In genomic region chr2:126370208-126370607, GRCh38 we compare ENCODE assay signal across 17 cellular contexts.
DNase-seq lines count a peak whose midpoint lies in the region; ATAC-seq and TF ChIP-seq lines count a peak whose summit lies in the region.
"Had no signal": no experiment of that assay in that cellular context is flagged by ENCODE, and none has a peak within 500 bp of the region (broad histone marks: within the 10 kb centered on the region; RNA-seq: fewer than 3 reads in every experiment).

No MANE protein-coding gene starts in this region.

- H3K79me2 ChIP-seq in Karpas-422 (ENCODE audit: low read length), result no peaks in the 10 kb centered on the region

- peaks cover 0 to 18% (median 3%) of the 10 kb centered on the region in 12 donors for H3K4me1 ChIP-seq in heart left ventricle
- peaks cover 14% of the 10 kb centered on the region for H3K4me1 ChIP-seq in left ventricle myocardium inferior
- H3K4me1 ChIP-seq in Karpas-422 (ENCODE audit: low read length), result no peaks in the 10 kb centered on the region

- H3K27ac ChIP-seq in heart left ventricle (peak overlapping the region in 1 of 12 donors; percentile 18), left ventricle myocardium inferior (replicated peaks) (no peak overlapping the region), Karpas-422 (ENCODE audit: low read length) (no peak overlapping the region)
- H3K27ac ChIP-seq: KMS-11 had no signal

- H3K9ac ChIP-seq in Karpas-422 (ENCODE audit: low read length), result no peak overlapping the region
- H3K9ac ChIP-seq: KMS-11 had no signal

- intact Hi-C loops in heart left ventricle (cut with DNase I), result no loop called here
- intact Hi-C loops in left ventricle myocardium inferior (cut with micrococcal nuclease), result no loop called here

- H3K4me3 ChIP-seq in heart left ventricle (no peak overlapping the region), left ventricle myocardium inferior (no peak overlapping the region), fibroblast of the aortic adventitia (ENCODE audit: low read depth, low read length) (no peak overlapping the region), Karpas-422 (ENCODE audit: low read length) (no peak overlapping the region)
- H3K4me3 ChIP-seq: MG63 had no signal

- TF ChIP-seq POLR2A in heart left ventricle (IDR thresholded peaks at IDR 0.05), result no peak

- WGBS in heart left ventricle, 4 donors, result 57 to 75% (median 65%) methylated on average over 1 of the region's 1 CpG

- peak in 3 of 4 donors; percentile 43 to 57 (median 47) for ATAC-seq in heart left ventricle

- no peaks in the 10 kb centered on the region for H3K27me3 ChIP-seq in heart left ventricle
- no peaks in the 10 kb centered on the region for H3K27me3 ChIP-seq in left ventricle myocardium inferior (ENCODE audit: low read depth)
- no peaks in the 10 kb centered on the region for H3K27me3 ChIP-seq in Karpas-422 (ENCODE audit: low read length)
- H3K27me3 ChIP-seq: MG63 had no signal

- H2AFZ ChIP-seq in Karpas-422 (ENCODE audit: low read length), result no peak overlapping the region

- H3K9me3 ChIP-seq in heart left ventricle (no peaks in the 10 kb centered on the region), left ventricle myocardium inferior (replicated peaks) (no peaks in the 10 kb centered on the region), Karpas-422 (ENCODE audit: low read length) (no peaks in the 10 kb centered on the region)
- H3K9me3 ChIP-seq: MG63 had no signal

- DNase-seq in heart left ventricle (no peak), left ventricle myocardium inferior (no peak), fibroblast of the aortic adventitia (ENCODE audit: low read depth) (peak; percentile 55), midbrain (lab: John Stamatoyannopoulos, UW) (peak; percentile 4), NCI-H446 treated with DMSO at 0.1 percent for 48 hours (lab: John Stamatoyannopoulos, UW) (no peak), NCI-H187 treated with DMSO at 0.1 percent for 48 hours (lab: John Stamatoyannopoulos, UW) (no peak), Karpas-422 (no peak), KG1 (lab: John Stamatoyannopoulos, UW) (no peak)
- DNase-seq: C1 segment of cervical spinal cord, DMS153, EL, HFFc6, MG63, NCI-H1092 treated with DMSO at 0.1 percent for 48 hours, NCI-H187, NCI-H2171 had no signal

- H4K20me1 ChIP-seq in Karpas-422 (ENCODE audit: insufficient read depth, low read depth, low read length), result no peaks in the 10 kb centered on the region

- H3K36me3 ChIP-seq in heart left ventricle, result no peaks in the 10 kb centered on the region
- no peaks in the 10 kb centered on the region for H3K36me3 ChIP-seq in left ventricle myocardium inferior
- no peaks in the 10 kb centered on the region for H3K36me3 ChIP-seq in Karpas-422 (ENCODE audit: insufficient read depth, low read length)
- H3K36me3 ChIP-seq: MG63 had no signal

- no peak for TF ChIP-seq CTCF in heart left ventricle (IDR thresholded peaks at IDR 0.05)
- TF ChIP-seq CTCF in left ventricle myocardium inferior (IDR thresholded peaks at IDR 0.05; ENCODE audit: borderline replicate concordance), result no peak
- no peak for TF ChIP-seq CTCF in fibroblast of the aortic adventitia (IDR thresholded peaks at IDR 0.05; ENCODE audit: insufficient read depth, low read length)

- no peak overlapping the region for H3K4me2 ChIP-seq in Karpas-422 (ENCODE audit: low read depth, low read length, poor library complexity, severe bottlenecking)
- H3K4me2 ChIP-seq: KMS-11 had no signal

- no peaks in the 10 kb centered on the region for H3K9me2 ChIP-seq in Karpas-422 (replicated peaks; ENCODE audit: insufficient read depth, low read length)

Comparison
In these comparisons a context has a peak if more than half of its experiments do, and no peak if none do; other contexts are left out.
1. DNase-seq: peak in fibroblast of the aortic adventitia (single experiment) and midbrain (single experiment); none in heart left ventricle (0 of 5), left ventricle myocardium inferior (single experiment), NCI-H446 treated with DMSO at 0.1 percent for 48 hours (single experiment), NCI-H187 treated with DMSO at 0.1 percent for 48 hours (single experiment), Karpas-422 (single experiment) and KG1 (single experiment).